ENCODE assay signal across 9 cellular contexts in genomic region chr10:79400567-79401004, GRCh38. TPM values are rescaled to one million over a fixed set of nuclear protein-coding genes. Genes with fewer than 3 reads are reported as not detected.
A peak's percentile ranks its signal among the peaks of the same experiment; 100 is the strongest.
DNase-seq lines count a peak whose midpoint lies in the region; ATAC-seq and TF ChIP-seq lines count a peak whose summit lies in the region.
"Had no signal": no experiment of that assay in that cellular context is flagged by ENCODE, and none has a peak within 500 bp of the region (broad histone marks: within the 10 kb centered on the region; RNA-seq: fewer than 3 reads in every experiment).

No MANE protein-coding gene starts in this region.

- H3K36me3 Mint-ChIP-seq in CD8-positive, alpha-beta memory T cell: no peaks in the 10 kb centered on the region
- no peaks in the 10 kb centered on the region for H3K36me3 Mint-ChIP-seq in activated T-cell treated with anti-CD3 and anti-CD28 coated beads, Interleukin-2, amount 50 U/mL, for 72 hours (ENCODE audit: insufficient read depth in 2 of 2)

- H3K9me3 Mint-ChIP-seq in CD8-positive, alpha-beta memory T cell: no peaks in the 10 kb centered on the region
- H3K9me3 Mint-ChIP-seq in activated T-cell treated with anti-CD3 and anti-CD28 coated beads, Interleukin-2, amount 50 U/mL, for 72 hours: no peaks in the 10 kb centered on the region

- no peaks in the 10 kb centered on the region for H3K36me3 ChIP-seq in CD8-positive, alpha-beta memory T cell (ENCODE audit: insufficient read depth, low read length)

- peak overlapping the region in 1 of 8 donors; percentile 38 for H3K27ac Mint-ChIP-seq in CD8-positive, alpha-beta memory T cell
- H3K27ac Mint-ChIP-seq in activated T-cell treated with anti-CD3 and anti-CD28 coated beads, Interleukin-2, amount 50 U/mL, for 72 hours: no peak overlapping the region
- H3K27ac Mint-ChIP-seq: IgD-negative memory B cell had no signal

- peaks cover 0 to 2% of the 10 kb centered on the region in 2 donors for H3K27me3 Mint-ChIP-seq in CD8-positive, alpha-beta memory T cell
- H3K27me3 Mint-ChIP-seq in activated T-cell treated with anti-CD3 and anti-CD28 coated beads, Interleukin-2, amount 50 U/mL, for 72 hours (ENCODE audit: low read depth): peaks cover 5% of the 10 kb centered on the region

- H3K9me3 ChIP-seq in CD8-positive, alpha-beta memory T cell (ENCODE audit: low read length): no peaks in the 10 kb centered on the region

- peak; percentile 73 for ATAC-seq in activated T-cell treated with anti-CD3 and anti-CD28 coated beads, Interleukin-2, amount 50 U/mL, for 72 hours (replicated peaks in 1 of 2)

- peak; percentile 85 for TF ChIP-seq CTCF in GM20000 (IDR thresholded peaks at IDR 0.05; ENCODE audit: extremely low read depth, missing control alignments)

- peak; percentile 11 to 65 (median 28) for DNase-seq in CD8-positive, alpha-beta memory T cell
- DNase-seq in GM20000 (ENCODE audit: low spot score) (peak; percentile 81), NCI-H69 (lab: John Stamatoyannopoulos, UW) (peak; percentile 68), germinal center (ENCODE audit: low spot score) (peak; percentile 69), NCI-H187 (lab: John Stamatoyannopoulos, UW) (no peak), NCI-H2107 (lab: John Stamatoyannopoulos, UW) (no peak)
- DNase-seq in activated T-cell treated with anti-CD3 and anti-CD28 coated beads, Interleukin-2, amount 50 U/mL, for 72 hours: peak; percentile 66 to 81
- peak; percentile 42 for DNase-seq in stimulated activated CD4-positive, alpha-beta T cell treated with anti-CD3 and anti-CD28 coated beads, Interleukin-12 subunit alpha, Interleukin-12 subunit beta, amount 100 ng/mL, for 4 hours

- H3K4me3 Mint-ChIP-seq in CD8-positive, alpha-beta memory T cell: no peak overlapping the region
- no peak overlapping the region for H3K4me3 Mint-ChIP-seq in activated T-cell treated with anti-CD3 and anti-CD28 coated beads, Interleukin-2, amount 50 U/mL, for 72 hours
- H3K4me3 Mint-ChIP-seq: IgD-negative memory B cell had no signal

- no peak overlapping the region for H3K4me3 ChIP-seq in CD8-positive, alpha-beta memory T cell (ENCODE audit: low read length)

- H3K4me1 Mint-ChIP-seq in CD8-positive, alpha-beta memory T cell: no peaks in the 10 kb centered on the region
- no peaks in the 10 kb centered on the region for H3K4me1 Mint-ChIP-seq in activated T-cell treated with anti-CD3 and anti-CD28 coated beads, Interleukin-2, amount 50 U/mL, for 72 hours (ENCODE audit: low read depth)

- POLR2A ChIA-PET in CD8-positive, alpha-beta memory T cell (lab: Charles Lee): no interaction called here

- H3K4me1 ChIP-seq in CD8-positive, alpha-beta memory T cell (ENCODE audit: insufficient read depth, low read length): no peaks in the 10 kb centered on the region

- H3K27me3 ChIP-seq in CD8-positive, alpha-beta memory T cell (ENCODE audit: insufficient read depth, low read length, poor library complexity, severe bottlenecking): no peaks in the 10 kb centered on the region

- CTCF ChIA-PET in CD8-positive, alpha-beta memory T cell (lab: Charles Lee): interaction anchor here (0.9 to 3.7 kb wide), 3 partner anchors 11 to 68 kb away, joined by 3 to 17 read pairs (median 5); no protein-coding TSS in a partner anchor

- no peak overlapping the region for H3K27ac ChIP-seq in CD8-positive, alpha-beta memory T cell (ENCODE audit: low read depth, low read length)

RNA-seq across cellular contexts. Expression of gene ZCCHC24, which starts 44.8 kb away (rescaled TPM):
- total RNA-seq in CD8-positive, alpha-beta memory T cell: under 1 TPM; 0.83 to 1.00 TPM
- polyA plus RNA-seq in CD8-positive, alpha-beta memory T cell: 1.4 TPM
- total RNA-seq in activated T-cell treated with anti-CD3 and anti-CD28 coated beads, Interleukin-2, amount 50 U/mL, for 72 hours: 1 to 10 TPM; 1.1 to 1.7 TPM

RNA-seq across cellular contexts. Expression of gene PPIF, which starts 53.3 kb away (rescaled TPM):
- 100 to 1,000 TPM; 173 to 181 TPM for total RNA-seq in CD8-positive, alpha-beta memory T cell
- 13.7 TPM for polyA plus RNA-seq in CD8-positive, alpha-beta memory T cell
- 100 to 1,000 TPM; 102 to 104 TPM for total RNA-seq in activated T-cell treated with anti-CD3 and anti-CD28 coated beads, Interleukin-2, amount 50 U/mL, for 72 hours

Comparison
In these comparisons a context has a peak if more than half of its experiments do, and no peak if none do; other contexts are left out.
1. DNase-seq: peak in CD8-positive, alpha-beta memory T cell (5 of 5), GM20000 (single experiment), NCI-H69 (single experiment), activated T-cell treated with anti-CD3 and anti-CD28 coated beads, Interleukin-2, amount 50 U/mL, for 72 hours (2 of 2), germinal center (single experiment) and stimulated activated CD4-positive, alpha-beta T cell treated with anti-CD3 and anti-CD28 coated beads, Interleukin-12 subunit alpha, Interleukin-12 subunit beta, amount 100 ng/mL, for 4 hours (single experiment); none in NCI-H187 (0 of 2) and NCI-H2107 (single experiment).